Comparison of ENCODE assay signal across 9 cellular contexts in genomic region chr5:217475-217859, GRCh38. TPM values are rescaled to one million over a fixed set of nuclear protein-coding genes. Genes with fewer than 3 reads are reported as not detected.
DNase-seq lines count a peak whose midpoint lies in the region; ATAC-seq and TF ChIP-seq lines count a peak whose summit lies in the region.
"Not testable (repeated sequence)": the region's sequence is repeated elsewhere in the genome, so short reads cannot be mapped to it uniquely, and the experiment has no call there.
"Had no signal": no experiment of that assay in that cellular context is flagged by ENCODE, and none has a peak within 500 bp of the region (broad histone marks: within the 10 kb centered on the region; RNA-seq: fewer than 3 reads in every experiment).

No MANE protein-coding gene starts in this region.

- not testable (repeated sequence) for H3K9me3 ChIP-seq in Karpas-422 (ENCODE audit: low read length); colonic mucosa; prostate gland

- H3K4me2 ChIP-seq in Karpas-422 (ENCODE audit: low read depth, low read length, poor library complexity, severe bottlenecking), result peak overlapping the region; percentile 51

- H3K27me3 Mint-ChIP-seq in activated B cell treated with CpG ODN at 0.5 μM for 24 hours, result not testable (repeated sequence)
- H3K27me3 Mint-ChIP-seq in immature natural killer cell (ENCODE audit: low read depth in 3 of 3), result peaks cover 8 to 21% (median 10%) of the 10 kb centered on the region in 3 donors

- H3K4me3 ChIP-seq in ACC112 (ENCODE audit: low read depth, low read length) (peak overlapping the region; percentile 84), Karpas-422 (ENCODE audit: low read length) (peak overlapping the region; percentile 97), colonic mucosa (peak overlapping the region; percentile 94), prostate gland (peak overlapping the region; percentile 98 to 100)

- H4K20me1 ChIP-seq in Karpas-422 (ENCODE audit: insufficient read depth, low read depth, low read length), result peaks cover 20% of the 10 kb centered on the region

- not testable (repeated sequence) for H3K27me3 ChIP-seq in ACC112 (ENCODE audit: insufficient read depth, low read length); Karpas-422 (ENCODE audit: low read length); colonic mucosa; prostate gland (replicated peaks; ENCODE audit: insufficient read depth)

- not testable (repeated sequence) for H3K9me3 Mint-ChIP-seq in activated B cell treated with CpG ODN at 0.5 μM for 24 hours, immature natural killer cell

- intact Hi-C loops in activated B cell treated with CpG ODN at 0.5 μM for 24 hours (cut with micrococcal nuclease), result loop anchor here (5.0 kb wide), 1 partner anchor 225 kb away; the partner anchor contains the start of gene EXOC3
- intact Hi-C loops in colonic mucosa (cut with DNase I); prostate gland (cut with DNase I): not testable (repeated sequence)

- peak overlapping the region; percentile 52; the same call in 1 of the 2 replicates for H3K27ac ChIP-seq in ACC112 (ENCODE audit: low read depth, low read length)
- not testable (repeated sequence) for H3K27ac ChIP-seq in Karpas-422 (ENCODE audit: low read length)
- peak overlapping the region; percentile 87 for H3K27ac ChIP-seq in colonic mucosa
- H3K27ac ChIP-seq in prostate gland, result peak overlapping the region; percentile 81 to 87

- POLR2A ChIA-PET in activated B cell treated with CpG ODN at 0.5 μM for 24 hours (lab: Charles Lee), result interaction anchor here (0.7 to 2.7 kb wide), 5 partner anchors 9 to 1380 kb away, joined by 3 to 22 read pairs (median 4); partner anchors contain the start of gene PDCD6

- H3K36me3 ChIP-seq in ACC112 (ENCODE audit: insufficient read depth, low read length); Karpas-422 (ENCODE audit: insufficient read depth, low read length); colonic mucosa; prostate gland: not testable (repeated sequence)

- H2AFZ ChIP-seq in ACC112 (ENCODE audit: low read length, unreplicated experiment) (peak overlapping the region; percentile 87), Karpas-422 (ENCODE audit: low read length) (peak overlapping the region; percentile 47; the same call in 1 of the 2 replicates)

- H3K4me1 Mint-ChIP-seq in activated B cell treated with CpG ODN at 0.5 μM for 24 hours (peaks cover 60% of the 10 kb centered on the region), immature natural killer cell (peaks cover 52 to 66% of the 10 kb centered on the region in 2 donors)

- H3K9ac ChIP-seq in Karpas-422 (ENCODE audit: low read length) (peak overlapping the region; percentile 98), colonic mucosa (ENCODE audit: low read depth in 2 of 2, low read length in 2 of 2) (peak overlapping the region; percentile 89 to 98)

- not testable (repeated sequence) for TF ChIP-seq POLR2A in prostate gland (IDR thresholded peaks at IDR 0.05)

- not testable (repeated sequence) for H3K9me2 ChIP-seq in Karpas-422 (replicated peaks; ENCODE audit: insufficient read depth, low read length)

- H3K79me2 ChIP-seq in ACC112 (ENCODE audit: control insufficient read depth, insufficient read depth, low read length, unreplicated experiment) (peaks cover 72% of the 10 kb centered on the region), Karpas-422 (ENCODE audit: low read length) (peaks cover 78% of the 10 kb centered on the region)

- CTCF ChIA-PET in activated B cell treated with CpG ODN at 0.5 μM for 24 hours (lab: Charles Lee), result not testable (repeated sequence)

- peaks cover 22% of the 10 kb centered on the region for H3K4me1 ChIP-seq in ACC112 (ENCODE audit: control insufficient read depth, insufficient read depth, low read length, unreplicated experiment)
- H3K4me1 ChIP-seq in Karpas-422 (ENCODE audit: low read length), result peaks cover 20% of the 10 kb centered on the region
- not testable (repeated sequence) for H3K4me1 ChIP-seq in colonic mucosa; prostate gland (replicated peaks)

- peak; percentile 48 for DNase-seq in Karpas-422
- not testable (repeated sequence) for DNase-seq in activated B cell treated with CpG ODN at 0.5 μM for 24 hours; prostate gland (ENCODE audit: low spot score)
- DNase-seq in colonic mucosa, result peak; percentile 36
- DNase-seq in immature natural killer cell, result peak in 1 of 3 donors; percentile 3

- H3K4me3 Mint-ChIP-seq in activated B cell treated with CpG ODN at 0.5 μM for 24 hours (peak overlapping the region; percentile 91), immature natural killer cell (peak overlapping the region; percentile 86 to 93 (median 90))

- ATAC-seq in GM18873 (IDR thresholded peaks at IDR 0.05; ENCODE audit: low FRiP score, unreplicated experiment) (peak; percentile 26), HG02642 (IDR thresholded peaks at IDR 0.05; ENCODE audit: poor library complexity, unreplicated experiment) (peak; percentile 25), activated B cell treated with CpG ODN at 0.5 μM for 24 hours (ENCODE audit: low read depth) (peak; percentile 22)

- 4% methylated on average over 6 of the region's 6 CpGs for WGBS in prostate gland

- H3K27ac Mint-ChIP-seq in activated B cell treated with CpG ODN at 0.5 μM for 24 hours, result peak overlapping the region; percentile 77
- H3K27ac Mint-ChIP-seq in immature natural killer cell, result peak overlapping the region; percentile 86 to 95 (median 92)

- TF ChIP-seq CTCF in activated B cell treated with CpG ODN at 0.5 μM for 24 hours (IDR thresholded peaks at IDR 0.05); colonic mucosa (IDR thresholded peaks at IDR 0.05); prostate gland (IDR thresholded peaks at IDR 0.05): not testable (repeated sequence)

- H3K36me3 Mint-ChIP-seq in activated B cell treated with CpG ODN at 0.5 μM for 24 hours (ENCODE audit: low read depth), result peaks cover 13% of the 10 kb centered on the region
- peaks cover 4 to 12% (median 4%) of the 10 kb centered on the region in 3 donors for H3K36me3 Mint-ChIP-seq in immature natural killer cell

RNA-seq across cellular contexts. Expression of gene CCDC127, which starts 0.5 kb away (rescaled TPM):
- 2.6 and 4.7 TPM in 2 replicates for total RNA-seq in Karpas-422 (2014; rRNA removed; shearing (Covaris generic); ENCODE audit: low replicate concordance)
- total RNA-seq in activated B cell treated with CpG ODN at 0.5 μM for 24 hours (5.7 and 6.4 TPM in 2 replicates), colonic mucosa (1 to 10 TPM; 3.5 to 5.3 TPM), prostate gland (1 to 10 TPM; 4.7 to 5.2 TPM)
- 1 to 10 TPM; 2.4 to 3.8 (median 3.6) TPM for polyA plus RNA-seq in immature natural killer cell

RNA-seq across cellular contexts. Expression of gene SDHA, which starts 0.7 kb away (rescaled TPM):
- total RNA-seq in Karpas-422 (2014; rRNA removed; shearing (Covaris generic); ENCODE audit: low replicate concordance), result 54.0 and 62.3 TPM in 2 replicates
- total RNA-seq in activated B cell treated with CpG ODN at 0.5 μM for 24 hours (90.5 and 95.7 TPM in 2 replicates), colonic mucosa (100 to 1,000 TPM; 285 to 414 TPM), prostate gland (10 to 100 TPM; 66.7 to 99.1 TPM)
- polyA plus RNA-seq in immature natural killer cell, result 100 to 1,000 TPM; 140 to 224 (median 208) TPM

RNA-seq across cellular contexts. Expression of gene LRRC14B, which starts 26.2 kb away (rescaled TPM):
- 0.48 TPM in 1 of 2 replicates, not detected in the other for total RNA-seq in Karpas-422 (2014; rRNA removed; shearing (Covaris generic); ENCODE audit: low replicate concordance)
- not detected in 2 replicates for total RNA-seq in activated B cell treated with CpG ODN at 0.5 μM for 24 hours
- total RNA-seq in colonic mucosa, result not detected
- not detected for polyA plus RNA-seq in immature natural killer cell
- 1 to 10 TPM in 1 of 2 donors, not detected in 1; 1.0 TPM for total RNA-seq in prostate gland
- total RNA-seq: T-helper 1 cell treated with Interleukin-12 subunit alpha and Interleukin-12 subunit beta and Interleukin-4 antibody, amounts not matched to agents 30 ng/mL and 1 ng/mL, for 36 hours had no signal

RNA-seq across cellular contexts. Expression of gene PDCD6, which starts 54.0 kb away (rescaled TPM):
- total RNA-seq in Karpas-422 (2014; rRNA removed; shearing (Covaris generic); ENCODE audit: low replicate concordance), result 103 and 133 TPM in 2 replicates
- 113 and 116 TPM in 2 replicates for total RNA-seq in activated B cell treated with CpG ODN at 0.5 μM for 24 hours
- total RNA-seq in colonic mucosa, result 100 to 1,000 TPM; 111 to 142 TPM
- polyA plus RNA-seq in immature natural killer cell, result 100 to 1,000 TPM; 209 to 392 (median 236) TPM
- total RNA-seq in prostate gland, result 100 to 1,000 TPM; 118 to 131 TPM
